In genomic region chr17:5786510-5786875, GRCh38 we compare ENCODE assay signal across 16 cellular contexts.
"Had no signal": no experiment of that assay in that cellular context is flagged by ENCODE, and none has a peak within 500 bp of the region (broad histone marks: within the 10 kb centered on the region; RNA-seq: fewer than 3 reads in every experiment).

No MANE protein-coding gene starts in this region.

- H2AFZ ChIP-seq: neural progenitor cell had no signal

- ATAC-seq: right lobe of liver; stimulated activated naive CD8-positive, alpha-beta T cell treated with anti-CD3 and anti-CD28 coated beads, Interleukin-15, amount 100 ng/mL, for 72 hours had no signal

- H3K9me3 Mint-ChIP-seq: activated T-helper 1 cell treated with anti-CD3 and anti-CD28 coated beads, Interleukin-12 subunit alpha, Interleukin-12 subunit beta, Interleukin-2, Interleukin-4 antibody, amounts not matched to agents 30 ng/mL and 10 ng/mL and 1 ng/mL, durations not matched to agents 14 hours and 24 hours and 36 hours had no signal

- H3K4me3 ChIP-seq: dorsolateral prefrontal cortex, lung, neural progenitor cell, ovary, right lobe of liver, upper lobe of left lung had no signal

- FAIRE-seq: TTC549 had no signal

- H3K4me1 Mint-ChIP-seq: endodermal cell; stimulated activated naive CD8-positive, alpha-beta T cell treated with anti-CD3 and anti-CD28 coated beads, Interleukin-15, amount 100 ng/mL, for 72 hours had no signal

- H3K4me2 ChIP-seq: neural progenitor cell had no signal

- H3K9ac ChIP-seq: neural progenitor cell had no signal

- H3K27ac Mint-ChIP-seq: activated T-helper 1 cell treated with anti-CD3 and anti-CD28 coated beads, Interleukin-12 subunit alpha, Interleukin-12 subunit beta, Interleukin-2, Interleukin-4 antibody, amounts not matched to agents 30 ng/mL and 10 ng/mL and 1 ng/mL, durations not matched to agents 14 hours and 24 hours and 36 hours; endodermal cell; stimulated activated naive CD8-positive, alpha-beta T cell treated with anti-CD3 and anti-CD28 coated beads, Interleukin-15, amount 100 ng/mL, for 72 hours had no signal

- H3K4me1 ChIP-seq: right lobe of liver, upper lobe of left lung had no signal

- DNase-seq: activated CD4-positive, alpha-beta T cell treated with anti-CD3 and anti-CD28 coated beads, Interleukin-2, amount 50 U/mL, for 1 hour; activated CD8-positive, alpha-beta memory T cell treated with anti-CD3 and anti-CD28 coated beads for 24 hours; activated naive CD4-positive, alpha-beta T cell; anterior cingulate cortex; endodermal cell; erythroblast; ovary; right lobe of liver; stimulated activated naive CD8-positive, alpha-beta T cell treated with anti-CD3 and anti-CD28 coated beads, Interleukin-15, amount 100 ng/mL, for 72 hours; T-helper 2 cell; upper lobe of left lung had no signal

- H3K36me3 ChIP-seq: neural progenitor cell, ovary, right lobe of liver, upper lobe of left lung had no signal

- H3K27me3 ChIP-seq: neural progenitor cell, ovary, right lobe of liver, upper lobe of left lung had no signal

- H3K27ac ChIP-seq: dorsolateral prefrontal cortex, neural progenitor cell, ovary, right lobe of liver, upper lobe of left lung had no signal

- H3K4me3 Mint-ChIP-seq: activated T-helper 1 cell treated with anti-CD3 and anti-CD28 coated beads, Interleukin-12 subunit alpha, Interleukin-12 subunit beta, Interleukin-2, Interleukin-4 antibody, amounts not matched to agents 30 ng/mL and 10 ng/mL and 1 ng/mL, durations not matched to agents 14 hours and 24 hours and 36 hours; endodermal cell; neural progenitor cell; stimulated activated naive CD8-positive, alpha-beta T cell treated with anti-CD3 and anti-CD28 coated beads, Interleukin-15, amount 100 ng/mL, for 72 hours had no signal

- H3K36me3 Mint-ChIP-seq: neural progenitor cell had no signal

- H3K9me3 ChIP-seq: ovary, right lobe of liver had no signal
